In genomic region chr7:141675431-141676210, GRCh38 we compare ENCODE assay signal across 14 cellular contexts. TPM values are rescaled to one million over a fixed set of nuclear protein-coding genes. Genes with fewer than 3 reads are reported as not detected.
DNase-seq lines count a peak whose midpoint lies in the region; ATAC-seq, FAIRE-seq and TF ChIP-seq lines count a peak whose summit lies in the region.
"Had no signal": no experiment of that assay in that cellular context is flagged by ENCODE, and none has a peak within 500 bp of the region (broad histone marks: within the 10 kb centered on the region; RNA-seq: fewer than 3 reads in every experiment).

No MANE protein-coding gene starts in this region.

- no TSS peak for BruUV-seq in GM12878 (replicated peaks; lab: Mats Ljungman, UMichigan)

- no peak for FAIRE-seq in GM12878 (lab: Jason Lieb, UNC)
- FAIRE-seq: frontal cortex, GM18507 had no signal

- H3K27me3 ChIP-seq in GM12878 (replicated peaks in 1 of 2; ENCODE audit: control insufficient read depth in 2 of 2, insufficient read depth in 2 of 2, low read length in 1 of 2) (no peaks in the 10 kb centered on the region), osteoblast (ENCODE audit: insufficient read depth, low read length) (no peaks in the 10 kb centered on the region)
- H3K27me3 ChIP-seq: vagina had no signal

- TF ChIP-seq POLR2A in GM12878 (IDR thresholded peaks at IDR 0.05; ENCODE audit: low read depth, low read length) = no peak

- no peak for TF ChIP-seq RAD21 in GM12878 (IDR thresholded peaks at IDR 0.05; ENCODE audit: insufficient read depth, low read depth, low read length)

- no peaks in the 10 kb centered on the region for H4K20me1 ChIP-seq in GM12878 (ENCODE audit: control insufficient read depth, insufficient read depth)
- no peaks in the 10 kb centered on the region for H4K20me1 ChIP-seq in osteoblast (ENCODE audit: insufficient read depth, low read length)

- H3K36me3 ChIP-seq in GM12878 (ENCODE audit: control insufficient read depth in 2 of 2, insufficient read depth in 2 of 2, low read length in 1 of 2) (peaks cover 0 to 13% of the 10 kb centered on the region in 2 experiments), osteoblast (ENCODE audit: insufficient read depth, low read length) (no peaks in the 10 kb centered on the region)

- POLR2A ChIA-PET in GM12878 (lab: Charles Lee) = no interaction called here

- WGBS in GM12878 (ENCODE audit: insufficient coverage, insufficient replicate concordance, low lambda C conversion rate, missing lambda C conversion rate) = 49% methylated on average over 6 of the region's 6 CpGs

- DNase-seq in GDM1 (lab: John Stamatoyannopoulos, UW) (peak; percentile 7), NOMO-1 treated with dmso at 0.1 percent for 144 hours (lab: John Stamatoyannopoulos, UW; ENCODE audit: unreplicated experiment) (peak; percentile 1), GM12878 (ENCODE audit: low read depth, low spot score) (no peak), osteoblast (ENCODE audit: insufficient read length, low spot score, missing footprints) (peak; percentile 26), cortex of kidney (lab: John Stamatoyannopoulos, UW) (no peak), NCI-H2196 treated with DMSO at 0.1 percent for 48 hours (lab: John Stamatoyannopoulos, UW; ENCODE audit: unreplicated experiment) (no peak)
- DNase-seq: cerebellar nuclear complex, NCI-H1105 treated with DMSO at 0.1 percent for 48 hours had no signal

- H3K79me2 ChIP-seq in GM12878 (ENCODE audit: control insufficient read depth, insufficient read depth, low read length) (no peaks in the 10 kb centered on the region), osteoblast (ENCODE audit: insufficient read depth, low read length) (no peaks in the 10 kb centered on the region)

- no peak overlapping the region for H3K27ac ChIP-seq in GM12878 (ENCODE audit: control insufficient read depth, insufficient read depth)
- H3K27ac ChIP-seq in osteoblast (ENCODE audit: low read depth, low read length) = peak overlapping the region; percentile 45

- SMC1A ChIA-PET in GM12878 (lab: Charles Lee; ENCODE audit: uncharacterized antibody, unreplicated experiment) = interaction anchor here (0.8 to 1.1 kb wide), 4 partner anchors 17 to 109 kb away, joined by 3 to 4 read pairs (median 4); no protein-coding TSS in a partner anchor

- H3K4me3 ChIP-seq in GM12878 (no peak overlapping the region), osteoblast (ENCODE audit: insufficient read depth, low read length) (no peak overlapping the region)
- H3K4me3 ChIP-seq: vagina had no signal

- RAD21 ChIA-PET in GM12878 (lab: Charles Lee; ENCODE audit: unreplicated experiment) = interaction anchor here (1.4 kb wide), 1 partner anchor 14 kb away, joined by 3 read pairs; no protein-coding TSS in a partner anchor

- H2AFZ ChIP-seq in GM12878 (ENCODE audit: control insufficient read depth, low read depth, low read length) (no peak overlapping the region), osteoblast (ENCODE audit: low read length) (no peak overlapping the region)

- TF ChIP-seq CTCF in GM12878 (IDR thresholded peaks at IDR 0.05 in 2 of 3, conservative IDR thresholded peaks at IDR 0.05 in 1 of 3; ENCODE audit: control insufficient read depth in 2 of 3, extremely low read depth in 1 of 3, insufficient read depth in 1 of 3, low read depth in 3 of 3, low read length in 3 of 3) (no peak), osteoblast (IDR thresholded peaks at IDR 0.05; ENCODE audit: extremely low read depth, low read depth, low read length) (no peak)

- CTCF ChIA-PET in GM12878 (lab: Yijun Ruan, JAX) = interaction anchor here (0.7 to 1.2 kb wide), 4 partner anchors 15 to 34 kb away, joined by 3 to 5 read pairs (median 4); partner anchors contain the start of gene DENND11

- in situ Hi-C loops in GM12878 (cut with MboI) = no loop called here

- ATAC-seq in GM12878 (no peak; the same call in 2 of the 3 replicates), GM18502 (IDR thresholded peaks at IDR 0.05; ENCODE audit: poor library complexity, unreplicated experiment) (no peak)

- H3K4me1 ChIP-seq in GM12878 (ENCODE audit: control insufficient read depth, insufficient read depth, low read length) = no peaks in the 10 kb centered on the region
- H3K4me1 ChIP-seq in osteoblast (ENCODE audit: insufficient read depth, low read length) = peaks cover 21% of the 10 kb centered on the region
- H3K4me1 ChIP-seq: vagina had no signal

- H3K4me2 ChIP-seq in GM12878 (ENCODE audit: control insufficient read depth, insufficient read depth) = no peak overlapping the region
- H3K4me2 ChIP-seq in osteoblast (ENCODE audit: insufficient read depth, low read length) = no peak overlapping the region

- intact Hi-C loops in GM12878 (cut with micrococcal nuclease; ENCODE audit: unreplicated experiment) = no loop called here

- no peak overlapping the region for H3K9ac ChIP-seq in GM12878 (ENCODE audit: control insufficient read depth, insufficient read depth, low read length)

- TF ChIP-seq EP300 in GM12878 (IDR thresholded peaks at IDR 0.05; ENCODE audit: borderline replicate concordance in 1 of 2, control insufficient read depth in 1 of 2, low read depth in 2 of 2, low read length in 2 of 2) = no peak

- H3K9me3 ChIP-seq in GM12878 (replicated peaks; ENCODE audit: control insufficient read depth, insufficient read depth, low read length) = no peaks in the 10 kb centered on the region
- no peaks in the 10 kb centered on the region for H3K9me3 ChIP-seq in osteoblast (ENCODE audit: low read depth, low read length)
- H3K9me3 ChIP-seq: vagina had no signal

TF ChIP-seq in GM12878, 131 proteins besides CTCF, POLR2A, EP300 and RAD21:
- no peak for TF ChIP-seq RBBP5 (conservative IDR thresholded peaks at IDR 0.05)
- peak; percentile 62 for TF ChIP-seq RUNX3 (IDR thresholded peaks at IDR 0.05; ENCODE audit: low read length)
- no peak for TF ChIP-seq BMI1 (IDR thresholded peaks at IDR 0.05; ENCODE audit: borderline replicate concordance)

RNA-seq across cellular contexts. Expression of gene DENND11, which starts 26.3 kb away (rescaled TPM):
- total RNA-seq in GM12878 (2013; cell fraction: nucleolus; rRNA removed) = 101 and 106 TPM in 2 replicates
- total RNA-seq in GM12878 (2014; rRNA removed) (28.0 and 33.8 TPM in 2 replicates), GM12878 (2014; rRNA removed; fragmentation: Illumina TruSeq; extraction: Trizol) (29.7 and 30.6 TPM in 2 replicates), GM12878 (2021) (33.3 and 35.9 TPM in 2 replicates), osteoblast (7.6 and 8.0 TPM in 2 replicates)
- 18.6 TPM for polyA plus RNA-seq in GM12878 (2011; ENCODE audit: low read depth)
- polyA plus RNA-seq in GM12878 (2011; rRNA removed) (47.0 and 57.7 TPM in 2 replicates), GM12878 (2014; fragmentation: Illumina TruSeq; extraction: Trizol) (32.2 and 40.7 TPM in 2 replicates), GM12878 (2014; fragmentation: Nextera tagmentation; extraction: Ambion mirVana) (1 to 10 TPM; 3.5 to 7.9 TPM), GM12878 (2014; rRNA removed) (20.2 and 25.3 TPM in 2 replicates), GM12878 (2016; fragmentation: Nextera tagmentation; extraction: Ambion mirVana) (1 to 10 TPM; 2.7 to 3.0 TPM)
- polyA plus RNA-seq in GM12878 (2011; cell fraction: cytosol; rRNA removed) = 27.5 and 33.5 TPM in 2 replicates
- 81.6 and 84.6 TPM in 2 replicates for polyA plus RNA-seq in GM12878 (2011; cell fraction: nucleus; rRNA removed)
- polyA plus RNA-seq in GM12878 (2012) = 22.8 and 29.9 TPM in 2 replicates
- polyA minus RNA-seq in GM12878 (2011; rRNA and poly(A)+ RNA removed) = 65.6 and 73.2 TPM in 2 replicates
- polyA minus RNA-seq in GM12878 (2011; cell fraction: cytosol; rRNA and poly(A)+ RNA removed) = 18.3 and 19.3 TPM in 2 replicates
- 36.0 and 36.5 TPM in 2 replicates for polyA minus RNA-seq in GM12878 (2011; cell fraction: nucleus; rRNA and poly(A)+ RNA removed)

RNA-seq across cellular contexts. Expression of gene WEE2, which starts 32.5 kb away (rescaled TPM):
- total RNA-seq in GM12878 (2013; cell fraction: nucleolus; rRNA removed) = 0.71 TPM in 1 of 2 replicates, not detected in the other
- not detected in 2 replicates for total RNA-seq in GM12878 (2014; rRNA removed)
- not detected in 2 replicates for total RNA-seq in GM12878 (2014; rRNA removed; fragmentation: Illumina TruSeq; extraction: Trizol)
- 0.24 TPM in 1 of 2 replicates, not detected in the other for total RNA-seq in GM12878 (2021)
- polyA plus RNA-seq in GM12878 (2011; ENCODE audit: low read depth) = not detected
- 0.03 and 0.12 TPM in 2 replicates for polyA plus RNA-seq in GM12878 (2011; rRNA removed)
- not detected in 2 replicates for polyA plus RNA-seq in GM12878 (2011; cell fraction: cytosol; rRNA removed)
- 0.09 TPM in 1 of 2 replicates, not detected in the other for polyA plus RNA-seq in GM12878 (2011; cell fraction: nucleus; rRNA removed)
- 0.04 and 0.07 TPM in 2 replicates for polyA plus RNA-seq in GM12878 (2012)
- 0.03 TPM in 1 of 2 replicates, not detected in the other for polyA plus RNA-seq in GM12878 (2014; fragmentation: Illumina TruSeq; extraction: Trizol)
- under 1 TPM in 1 of 2 experiments, not detected in 1; 0.02 TPM for polyA plus RNA-seq in GM12878 (2014; fragmentation: Nextera tagmentation; extraction: Ambion mirVana)
- polyA plus RNA-seq in GM12878 (2014; rRNA removed) = not detected in 2 replicates
- polyA plus RNA-seq in GM12878 (2016; fragmentation: Nextera tagmentation; extraction: Ambion mirVana) = not detected
- polyA minus RNA-seq in GM12878 (2011; rRNA and poly(A)+ RNA removed) = not detected in 2 replicates
- polyA minus RNA-seq in GM12878 (2011; cell fraction: cytosol; rRNA and poly(A)+ RNA removed) = not detected in 2 replicates
- polyA minus RNA-seq in GM12878 (2011; cell fraction: nucleus; rRNA and poly(A)+ RNA removed) = not detected in 2 replicates
- total RNA-seq in osteoblast = not detected in 2 replicates
- total RNA-seq: lower leg skin, pulmonary artery endothelial cell, vagina had no signal

Comparison
In these comparisons a context has a peak if more than half of its experiments do, and no peak if none do; other contexts are left out.
1. DNase-seq: peak in GDM1 (single experiment), NOMO-1 treated with dmso at 0.1 percent for 144 hours (single experiment) and osteoblast (single experiment); none in GM12878 (single experiment), cortex of kidney (single experiment) and NCI-H2196 treated with DMSO at 0.1 percent for 48 hours (single experiment).